Comparison of ENCODE assay signal across 8 cellular contexts in the genomic region with DNA sequence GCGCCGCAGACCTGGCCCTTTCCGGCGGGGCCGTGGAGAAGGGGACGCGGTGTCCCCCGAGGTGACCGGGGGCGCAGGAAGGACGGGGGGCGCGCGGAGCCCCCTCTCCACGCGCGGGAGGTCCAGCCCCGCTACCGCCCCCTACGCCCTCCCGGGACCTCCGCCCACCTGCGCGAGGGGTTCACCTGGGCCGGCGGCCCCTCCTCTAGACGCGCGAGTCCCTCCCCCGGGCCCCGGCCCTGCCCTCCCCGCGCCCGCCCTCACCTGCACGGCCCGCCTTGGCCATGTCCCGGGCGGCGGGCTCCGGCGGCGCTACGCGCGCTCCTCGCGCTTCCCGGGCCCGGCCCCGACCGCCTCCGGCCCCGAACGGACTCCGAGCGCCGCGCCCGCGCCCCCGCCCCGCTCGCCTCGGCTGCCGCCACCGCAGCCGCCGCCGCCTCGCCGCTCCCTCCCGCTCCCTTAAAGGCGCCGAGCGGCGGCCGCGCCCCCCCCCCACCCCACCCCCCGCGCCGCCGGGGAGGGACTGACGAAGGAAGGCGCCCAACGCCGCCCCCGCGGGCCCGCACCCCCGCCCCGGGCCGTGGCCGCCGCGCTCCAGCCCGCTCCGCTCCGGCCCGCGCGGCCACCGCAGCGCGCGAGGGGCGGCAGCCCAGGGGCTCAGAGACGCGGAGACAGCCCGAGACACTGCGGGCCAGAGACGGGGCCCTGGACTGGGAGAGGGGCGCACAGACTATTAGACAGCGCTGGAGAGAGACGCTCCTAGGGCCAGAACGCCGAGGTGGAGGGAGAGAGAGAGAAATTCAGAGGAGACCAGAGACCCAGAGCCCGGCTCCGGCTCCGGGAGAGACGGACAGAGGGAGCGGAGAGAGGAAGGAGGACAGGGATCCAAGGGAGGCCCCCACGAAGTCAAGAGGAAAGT. TPM values are rescaled to one million over a fixed set of nuclear protein-coding genes. Genes with fewer than 3 reads are reported as not detected.
DNase-seq lines count a peak whose midpoint lies in the region; ATAC-seq and TF ChIP-seq lines count a peak whose summit lies in the region.

Gene PITPNM3 (minus strand): TSS at position 435 of the 919 bp plus-strand sequence. CDS start 149 bp downstream, at position 286.

- H3K27ac ChIP-seq in lung (ENCODE audit: low read depth in 1 of 2, low read length in 1 of 2): peak within 1 kb of the TSS in 1 of 2 donors; percentile 70
- H3K27ac ChIP-seq in transverse colon: peak within 1 kb of the TSS; percentile 75 to 92 (median 82)

- CTCF ChIA-PET in activated naive CD4-positive, alpha-beta T cell treated with anti-CD3 and anti-CD28 coated beads, Interleukin-2, amount 10 ng/mL, durations not matched to agents 7 days and 5 days (lab: Charles Lee): no interaction called here

- no peak for TF ChIP-seq POLR2A in transverse colon (IDR thresholded peaks at IDR 0.05)

- no peak within 1 kb of the TSS for H3K27ac Mint-ChIP-seq in activated naive CD4-positive, alpha-beta T cell treated with anti-CD3 and anti-CD28 coated beads, Interleukin-2, amount 10 ng/mL, durations not matched to agents 7 days and 5 days

- H3K4me1 ChIP-seq in lung (ENCODE audit: control insufficient read depth in 2 of 2, insufficient read depth in 2 of 2, low read length in 2 of 2) (peaks cover 3 to 15% of the 10 kb centered on the region in 2 donors), transverse colon (peaks cover 14 to 44% (median 40%) of the 10 kb centered on the region in 4 donors)

- H3K4me3 Mint-ChIP-seq in activated naive CD4-positive, alpha-beta T cell treated with anti-CD3 and anti-CD28 coated beads, Interleukin-2, amount 10 ng/mL, durations not matched to agents 7 days and 5 days: peak within 1 kb of the TSS; percentile 47

- H3K27me3 ChIP-seq in lung (ENCODE audit: control insufficient read depth, insufficient read depth) (no peaks in the 10 kb centered on the region), transverse colon (peaks cover 9% of the 10 kb centered on the region)

- no peak for DNase-seq in activated naive CD4-positive, alpha-beta T cell treated with anti-CD3 and anti-CD28 coated beads, Interleukin-2, amount 10 ng/mL, durations not matched to agents 7 days and 5 days
- DNase-seq in activated naive CD4-positive, alpha-beta T cell treated with anti-CD3 and anti-CD28 coated beads, Interleukin-2, amount 50 U/mL, for 16 hours: no peak
- DNase-seq in cerebellum (ENCODE audit: low spot score): peak; percentile 68
- no peak for DNase-seq in lung (ENCODE audit: low spot score)
- DNase-seq in transverse colon: peak; percentile 50
- DNase-seq in stimulated activated CD4-positive, alpha-beta T cell treated with anti-CD3 and anti-CD28 coated beads, Interleukin-12 subunit alpha, Interleukin-12 subunit beta, amount 100 ng/mL, for 4 hours: no peak

- no peak for TF ChIP-seq EP300 in transverse colon (IDR thresholded peaks at IDR 0.05; ENCODE audit: low read depth)

- WGBS in lung, 2 donors: 2 to 7% methylated on average over 26 to 119 of the region's 122 CpGs
- 0 to 7% methylated on average over 3 to 45 of the region's 122 CpGs for WGBS in transverse colon (ENCODE audit: low coverage in 1 of 2), 2 donors

- H3K36me3 ChIP-seq in lung (ENCODE audit: control insufficient read depth in 2 of 2, insufficient read depth in 2 of 2, low read length in 2 of 2) (no peaks in the 10 kb centered on the region), transverse colon (no peaks in the 10 kb centered on the region)

- peaks cover 91% of the 10 kb centered on the region for H3K27me3 Mint-ChIP-seq in activated naive CD4-positive, alpha-beta T cell treated with anti-CD3 and anti-CD28 coated beads, Interleukin-2, amount 10 ng/mL, durations not matched to agents 7 days and 5 days

- no peaks in the 10 kb centered on the region for H3K9me3 Mint-ChIP-seq in activated naive CD4-positive, alpha-beta T cell treated with anti-CD3 and anti-CD28 coated beads, Interleukin-2, amount 10 ng/mL, durations not matched to agents 7 days and 5 days

- H3K4me1 Mint-ChIP-seq in activated naive CD4-positive, alpha-beta T cell treated with anti-CD3 and anti-CD28 coated beads, Interleukin-2, amount 10 ng/mL, durations not matched to agents 7 days and 5 days: peaks cover 7% of the 10 kb centered on the region

- H3K36me3 Mint-ChIP-seq in activated naive CD4-positive, alpha-beta T cell treated with anti-CD3 and anti-CD28 coated beads, Interleukin-2, amount 10 ng/mL, durations not matched to agents 7 days and 5 days: peaks cover 2% of the 10 kb centered on the region

- H3K9me3 ChIP-seq in lung (ENCODE audit: control insufficient read depth in 2 of 2, insufficient read depth in 1 of 2, low read length in 1 of 2): no peaks in the 10 kb centered on the region
- H3K9me3 ChIP-seq in transverse colon: no peaks in the 10 kb centered on the region

- H3K4me3 ChIP-seq in lung: peak within 1 kb of the TSS; percentile 43
- peak within 1 kb of the TSS; percentile 41 to 82 (median 68) for H3K4me3 ChIP-seq in transverse colon

- TF ChIP-seq CTCF in lung (IDR thresholded peaks at IDR 0.05; ENCODE audit: control extremely low read depth, extremely low read depth) (no peak), transverse colon (IDR thresholded peaks at IDR 0.05) (no peak)

- intact Hi-C loops in transverse colon (cut with DNase I; ENCODE audit: low total_unique reads): no loop called here

- peak; percentile 49 for ATAC-seq in lung (ENCODE audit: insufficient read depth, low FRiP score)
- ATAC-seq in HG03457 (IDR thresholded peaks at IDR 0.05; ENCODE audit: unreplicated experiment): no peak
- ATAC-seq in GM18868 (IDR thresholded peaks at IDR 0.05; ENCODE audit: unreplicated experiment): no peak

- in situ Hi-C loops in transverse colon (cut with MboI; ENCODE audit: low pct_ligation_motif_present in 1 of 4, low pct_unique_long_range_greater_than_20kb in 1 of 4, low sequenced_read_pairs in 3 of 4): no loop called here

RNA-seq across cellular contexts. Expression of gene PITPNM3, which starts in this region (rescaled TPM):
- total RNA-seq in cerebellum: 10.1 TPM
- 10 to 100 TPM in 1 of 2 donors, 1 to 10 TPM in 1; 4.0 to 12.6 TPM for total RNA-seq in lung
- 1 to 10 TPM; 2.0 to 6.8 TPM for polyA plus RNA-seq in lung
- 10 to 100 TPM; 12.7 to 51.6 (median 29.7) TPM for total RNA-seq in transverse colon

Comparison
In these comparisons a context has a peak if more than half of its experiments do, and no peak if none do; other contexts are left out.
1. DNase-seq: peak in cerebellum (single experiment) and transverse colon (single experiment); none in activated naive CD4-positive, alpha-beta T cell treated with anti-CD3 and anti-CD28 coated beads, Interleukin-2, amount 10 ng/mL, durations not matched to agents 7 days and 5 days (single experiment), activated naive CD4-positive, alpha-beta T cell treated with anti-CD3 and anti-CD28 coated beads, Interleukin-2, amount 50 U/mL, for 16 hours (single experiment), lung (single experiment) and stimulated activated CD4-positive, alpha-beta T cell treated with anti-CD3 and anti-CD28 coated beads, Interleukin-12 subunit alpha, Interleukin-12 subunit beta, amount 100 ng/mL, for 4 hours (single experiment).